ENCODE assay signal across 23 cellular contexts in the genomic region with DNA sequence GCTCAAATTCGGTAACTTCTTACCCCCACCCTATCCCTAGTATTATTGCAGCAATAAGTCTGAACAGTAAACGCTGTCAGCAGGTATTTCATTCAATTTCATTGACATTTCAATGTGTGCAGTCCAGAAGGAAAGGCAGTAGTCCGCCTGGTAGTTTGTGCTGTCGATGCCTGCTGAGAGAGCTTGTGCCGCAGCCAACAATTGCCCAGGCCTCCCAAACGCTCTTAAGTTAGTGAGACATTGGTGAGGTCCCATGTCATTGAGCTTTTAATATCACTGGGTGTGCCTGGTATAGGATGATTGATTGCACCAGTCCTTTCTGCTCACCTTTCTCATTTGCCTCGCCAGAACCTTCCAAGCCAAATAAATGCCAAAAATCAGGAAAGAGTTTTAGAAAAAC. TPM values are rescaled to one million over a fixed set of nuclear protein-coding genes. Genes with fewer than 3 reads are reported as not detected.
"Had no signal": no experiment of that assay in that cellular context is flagged by ENCODE, and none has a peak within 500 bp of the region (broad histone marks: within the 10 kb centered on the region; RNA-seq: fewer than 3 reads in every experiment).

No MANE protein-coding gene starts in this region.

- H3K27me3 ChIP-seq: ascending aorta, body of pancreas had no signal

- H3K4me1 ChIP-seq: body of pancreas had no signal

- ATAC-seq: activated CD8-positive, alpha-beta memory T cell treated with anti-CD3 and anti-CD28 coated beads, Interleukin-2, amount 10 ng/mL, durations not matched to agents 7 days and 5 days; activated naive CD4-positive, alpha-beta T cell treated with anti-CD3 and anti-CD28 coated beads, Interleukin-2, amount 50 U/mL, for 72 hours; activated naive CD8-positive, alpha-beta T cell treated with anti-CD3 and anti-CD28 coated beads, Interleukin-2, amount 50 U/mL, for 24 hours; body of pancreas; K562; PC-3; T-helper 17 cell had no signal

- DNase-seq: activated B cell treated with CpG ODN at 0.5 μM for 24 hours; activated CD4-positive, alpha-beta T cell treated with anti-CD3 and anti-CD28 coated beads for 1 hour; activated CD4-positive, alpha-beta T cell treated with anti-CD3 and anti-CD28 coated beads, Interleukin-2, amount 10 ng/mL, durations not matched to agents 24 days and 14 days; activated CD4-positive, alpha-beta T cell treated with anti-CD3 and anti-CD28 coated beads, Interleukin-2, amount 50 U/mL, for 48 hours; activated CD8-positive, alpha-beta memory T cell treated with anti-CD3 and anti-CD28 coated beads, Interleukin-2, amount 10 ng/mL, durations not matched to agents 7 days and 5 days; activated effector memory CD4-positive, alpha-beta T cell treated with anti-CD3 and anti-CD28 coated beads, Interleukin-2, amount 50 U/mL, for 16 hours; activated naive CD4-positive, alpha-beta T cell treated with Interleukin-2 at 50 U/mL for 16 hours; activated naive CD8-positive, alpha-beta T cell treated with anti-CD3 and anti-CD28 coated beads, Interleukin-2, amount 50 U/mL, for 24 hours; activated T-cell treated with anti-CD3 and anti-CD28 coated beads, Interleukin-2, amount 50 U/mL, for 24 hours; amniotic stem cell; body of pancreas; Karpas-422; NCI-H1105 treated with DMSO at 0.1 percent for 48 hours; NCI-H1436 treated with DMSO at 0.1 percent for 48 hours; NCI-H187; NCI-H446; PC-3; SIG-M5; T-helper 17 cell; T1000 had no signal

- H3K27ac ChIP-seq: body of pancreas had no signal

- H3K4me3 ChIP-seq: ascending aorta, body of pancreas, K562 had no signal

- H3K9me3 ChIP-seq: ascending aorta, body of pancreas had no signal

RNA-seq across cellular contexts. Expression of a gene that starts 33.8 kb away (rescaled TPM):
- total RNA-seq: activated B cell treated with CpG ODN at 0.5 μM for 24 hours had no signal
